Comparison of ENCODE assay signal across 1 cellular context in genomic region chr15:82846621-82847020, GRCh38.
TF ChIP-seq lines count a peak whose summit lies in the region.

No MANE protein-coding gene starts in this region.

TF ChIP-seq in K562, 482 proteins besides CTCF, POLR2A, EP300 and RAD21:
- TF ChIP-seq TAL1 (IDR thresholded peaks at IDR 0.05) (no peak; the same call in 1 of the 2 replicates), SMC3 (conservative IDR thresholded peaks at IDR 0.05; ENCODE audit: insufficient read depth, low read depth, low read length) (no peak), AFF1 (IDR thresholded peaks at IDR 0.05; ENCODE audit: low read depth in 1 of 2, partially characterized antibody in 2 of 2) (no peak), CREB3L1 (IDR thresholded peaks at IDR 0.05; ENCODE audit: borderline replicate concordance, low read depth) (no peak), ZNF444 (CRISPR knock-in tag; IDR thresholded peaks at IDR 0.05) (no peak), ZFX (CRISPR knock-in tag; IDR thresholded peaks at IDR 0.05) (no peak), CBFA2T3 (IDR thresholded peaks at IDR 0.05) (peak; percentile 50; the same call in 1 of the 2 replicates), TCF3 (CRISPR knock-in tag; IDR thresholded peaks at IDR 0.05) (peak; percentile 33; the same call in 1 of the 2 replicates), FOXA1 (IDR thresholded peaks at IDR 0.05; ENCODE audit: borderline replicate concordance) (no peak), E2F8 (IDR thresholded peaks at IDR 0.05; ENCODE audit: low read depth, partially characterized antibody) (no peak), TEAD4 (IDR thresholded peaks at IDR 0.05; ENCODE audit: low read length) (no peak), TEAD4 (CRISPR knock-in tag; IDR thresholded peaks at IDR 0.05; ENCODE audit: borderline replicate concordance) (no peak), ZNF668 (CRISPR knock-in tag; IDR thresholded peaks at IDR 0.05) (no peak)
